ENCODE assay signal across 19 cellular contexts in the genomic region with DNA sequence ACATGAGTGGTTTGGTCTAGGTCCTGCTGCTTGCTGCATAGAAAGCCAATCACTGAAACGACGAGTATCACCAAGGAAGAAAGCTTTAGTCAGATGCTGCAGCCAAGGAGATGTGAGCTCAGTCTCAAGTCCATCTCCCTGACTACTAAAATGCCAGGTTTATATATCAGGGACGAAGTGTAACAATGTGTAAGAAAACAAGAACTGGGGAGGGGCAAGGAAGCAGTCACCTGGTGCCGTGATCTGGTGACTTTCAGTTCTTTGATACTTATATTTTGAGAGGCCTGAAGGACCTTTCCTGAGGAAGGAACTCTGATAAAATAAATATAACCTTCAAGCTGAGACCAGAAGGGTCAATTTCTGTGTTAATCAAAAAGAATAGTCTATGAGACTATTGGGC. TPM values are rescaled to one million over a fixed set of nuclear protein-coding genes. Genes with fewer than 3 reads are reported as not detected.
DNase-seq lines count a peak whose midpoint lies in the region; ATAC-seq and TF ChIP-seq lines count a peak whose summit lies in the region.
"Had no signal": no experiment of that assay in that cellular context is flagged by ENCODE, and none has a peak within 500 bp of the region (broad histone marks: within the 10 kb centered on the region; RNA-seq: fewer than 3 reads in every experiment).

No MANE protein-coding gene starts in this region.

- H3K9ac ChIP-seq in DND-41 (ENCODE audit: low read depth, low read length), result no peak overlapping the region
- H3K9ac ChIP-seq: BLaER1 treated with 17β-estradiol and CSF1 and Interleukin-3, amounts not matched to agents 10 nM and 100 nM had no signal

- peak overlapping the region; percentile 43 for H3K27ac ChIP-seq in DND-41 (ENCODE audit: low read length)
- H3K27ac ChIP-seq in naive thymus-derived CD4-positive, alpha-beta T cell (ENCODE audit: low read depth, low read length), result peak overlapping the region; percentile 51
- H3K27ac ChIP-seq: A549; BLaER1 treated with 17β-estradiol and CSF1 and Interleukin-3, amounts not matched to agents 10 nM and 100 nM; vagina had no signal

- no peak overlapping the region for H3K4me2 ChIP-seq in DND-41 (ENCODE audit: insufficient read depth, low read length)
- H3K4me2 ChIP-seq: A549 had no signal

- no peak for TF ChIP-seq CTCF in DND-41 (IDR thresholded peaks at IDR 0.05; ENCODE audit: borderline replicate concordance, extremely low read depth, low read length, poor library complexity, severe bottlenecking)

- H3K27ac Mint-ChIP-seq in activated CD4-positive, alpha-beta T cell treated with anti-CD3 and anti-CD28 coated beads, Interleukin-2, amount 10 ng/mL, durations not matched to agents 24 days and 14 days, result peak overlapping the region; percentile 23
- peak overlapping the region; percentile 30 for H3K27ac Mint-ChIP-seq in activated CD8-positive, alpha-beta T cell treated with anti-CD3 and anti-CD28 coated beads, Interleukin-2, amount 10 ng/mL, durations not matched to agents 7 days and 5 days
- peak overlapping the region in 8 of 9 donors; percentile 9 to 94 (median 89) for H3K27ac Mint-ChIP-seq in naive thymus-derived CD4-positive, alpha-beta T cell
- H3K27ac Mint-ChIP-seq: activated T-helper 1 cell treated with anti-CD3 and anti-CD28 coated beads, Interleukin-12 subunit alpha, Interleukin-12 subunit beta, Interleukin-2, Interleukin-4 antibody, amounts not matched to agents 30 ng/mL and 10 ng/mL and 1 ng/mL, durations not matched to agents 14 hours and 24 hours and 36 hours; mesothelial cell of epicardium had no signal

- POLR2A ChIA-PET in activated CD8-positive, alpha-beta T cell treated with anti-CD3 and anti-CD28 coated beads, Interleukin-2, amount 10 ng/mL, durations not matched to agents 7 days and 5 days (lab: Charles Lee), result interaction anchor here (0.5 to 0.7 kb wide), 2 partner anchors 8 to 55 kb away, joined by 3 to 9 read pairs; no protein-coding TSS in a partner anchor
- POLR2A ChIA-PET in naive thymus-derived CD4-positive, alpha-beta T cell (lab: Charles Lee), result interaction anchor here (1.1 to 2.8 kb wide), 4 partner anchors 12 to 49 kb away, joined by 3 to 18 read pairs (median 6); a partner anchor contains a TSS

- no peaks in the 10 kb centered on the region for H3K36me3 ChIP-seq in DND-41 (ENCODE audit: insufficient read depth, low read length)
- no peaks in the 10 kb centered on the region for H3K36me3 ChIP-seq in naive thymus-derived CD4-positive, alpha-beta T cell (ENCODE audit: control insufficient read depth in 2 of 3, insufficient read depth in 3 of 3, low read length in 3 of 3)
- H3K36me3 ChIP-seq: BLaER1 treated with 17β-estradiol and CSF1 and Interleukin-3, amounts not matched to agents 10 nM and 100 nM; vagina had no signal

- intact Hi-C loops in activated CD4-positive, alpha-beta T cell treated with anti-CD3 and anti-CD28 coated beads, Interleukin-2, amount 10 ng/mL, durations not matched to agents 24 days and 14 days (cut with micrococcal nuclease), result loop anchor here (10.0 kb wide), 1 partner anchor 750 kb away; no protein-coding TSS in a partner anchor
- intact Hi-C loops in naive thymus-derived CD4-positive, alpha-beta T cell (cut with micrococcal nuclease), result loop anchor here in 1 of 2 donors (1.0 to 2.0 kb wide), 3 partner anchors 19 to 49 kb away; a partner anchor contains a TSS

- no peaks in the 10 kb centered on the region for H3K79me2 ChIP-seq in DND-41 (ENCODE audit: insufficient read depth, low read length)

- H3K27me3 ChIP-seq in DND-41 (ENCODE audit: insufficient read depth, low read length, poor library complexity), result no peaks in the 10 kb centered on the region
- H3K27me3 ChIP-seq in naive thymus-derived CD4-positive, alpha-beta T cell (ENCODE audit: control insufficient read depth in 2 of 2, insufficient read depth in 2 of 2, low read length in 2 of 2), result no peaks in the 10 kb centered on the region
- H3K27me3 ChIP-seq: BLaER1 treated with 17β-estradiol and CSF1 and Interleukin-3, amounts not matched to agents 10 nM and 100 nM; vagina had no signal

- H4K20me1 ChIP-seq in DND-41 (ENCODE audit: insufficient read depth, low read length), result no peaks in the 10 kb centered on the region
- H4K20me1 ChIP-seq: BLaER1 treated with 17β-estradiol and CSF1 and Interleukin-3, amounts not matched to agents 10 nM and 100 nM had no signal

- no peaks in the 10 kb centered on the region for H3K9me3 ChIP-seq in DND-41 (ENCODE audit: insufficient read depth, low read length, severe bottlenecking)
- no peaks in the 10 kb centered on the region for H3K9me3 ChIP-seq in naive thymus-derived CD4-positive, alpha-beta T cell (ENCODE audit: control insufficient read depth in 2 of 3, low read length in 3 of 3)
- H3K9me3 ChIP-seq: A549, vagina had no signal

- H2AFZ ChIP-seq in DND-41 (ENCODE audit: low read depth, low read length), result peak overlapping the region; percentile 75

- H3K9me3 Mint-ChIP-seq in activated CD4-positive, alpha-beta T cell treated with anti-CD3 and anti-CD28 coated beads, Interleukin-2, amount 10 ng/mL, durations not matched to agents 24 days and 14 days, result no peaks in the 10 kb centered on the region
- no peaks in the 10 kb centered on the region for H3K9me3 Mint-ChIP-seq in activated CD8-positive, alpha-beta T cell treated with anti-CD3 and anti-CD28 coated beads, Interleukin-2, amount 10 ng/mL, durations not matched to agents 7 days and 5 days (ENCODE audit: insufficient read depth)
- H3K9me3 Mint-ChIP-seq in naive thymus-derived CD4-positive, alpha-beta T cell, result peaks cover 0 to 5% (median 0%) of the 10 kb centered on the region in 11 donors
- H3K9me3 Mint-ChIP-seq: activated T-helper 1 cell treated with anti-CD3 and anti-CD28 coated beads, Interleukin-12 subunit alpha, Interleukin-12 subunit beta, Interleukin-2, Interleukin-4 antibody, amounts not matched to agents 30 ng/mL and 10 ng/mL and 1 ng/mL, durations not matched to agents 14 hours and 24 hours and 36 hours; effector memory CD8-positive, alpha-beta T cell; mesothelial cell of epicardium had no signal

- H3K4me1 Mint-ChIP-seq in activated CD4-positive, alpha-beta T cell treated with anti-CD3 and anti-CD28 coated beads, Interleukin-2, amount 10 ng/mL, durations not matched to agents 24 days and 14 days, result peaks cover 8% of the 10 kb centered on the region
- peaks cover 15% of the 10 kb centered on the region for H3K4me1 Mint-ChIP-seq in activated CD8-positive, alpha-beta T cell treated with anti-CD3 and anti-CD28 coated beads, Interleukin-2, amount 10 ng/mL, durations not matched to agents 7 days and 5 days (ENCODE audit: low read depth)
- H3K4me1 Mint-ChIP-seq in naive thymus-derived CD4-positive, alpha-beta T cell, result peaks cover 10 to 24% (median 19%) of the 10 kb centered on the region in 7 donors
- H3K4me1 Mint-ChIP-seq: mesothelial cell of epicardium, neural crest cell had no signal

- no peak for ATAC-seq in DND-41 (ENCODE audit: insufficient read depth, low read depth)
- ATAC-seq in activated CD8-positive, alpha-beta T cell treated with anti-CD3 and anti-CD28 coated beads, Interleukin-2, amount 10 ng/mL, durations not matched to agents 7 days and 5 days, result no peak
- no peak for ATAC-seq in naive thymus-derived CD4-positive, alpha-beta T cell
- ATAC-seq in GM21528 (IDR thresholded peaks at IDR 0.05; ENCODE audit: low FRiP score, unreplicated experiment), result no peak
- no peak for ATAC-seq in HG03520 (IDR thresholded peaks at IDR 0.05; ENCODE audit: unreplicated experiment)
- ATAC-seq: A549 had no signal

- H3K36me3 Mint-ChIP-seq in activated CD4-positive, alpha-beta T cell treated with anti-CD3 and anti-CD28 coated beads, Interleukin-2, amount 10 ng/mL, durations not matched to agents 24 days and 14 days (ENCODE audit: low read depth), result no peaks in the 10 kb centered on the region
- no peaks in the 10 kb centered on the region for H3K36me3 Mint-ChIP-seq in activated CD8-positive, alpha-beta T cell treated with anti-CD3 and anti-CD28 coated beads, Interleukin-2, amount 10 ng/mL, durations not matched to agents 7 days and 5 days (ENCODE audit: low read depth)
- H3K36me3 Mint-ChIP-seq in naive thymus-derived CD4-positive, alpha-beta T cell, result peaks cover 0 to 3% (median 2%) of the 10 kb centered on the region in 5 donors
- H3K36me3 Mint-ChIP-seq: mesothelial cell of epicardium had no signal

- H3K4me1 ChIP-seq in DND-41 (ENCODE audit: insufficient read depth, low read length), result peaks cover 11% of the 10 kb centered on the region
- peaks cover 3 to 17% of the 10 kb centered on the region in 2 donors for H3K4me1 ChIP-seq in naive thymus-derived CD4-positive, alpha-beta T cell (ENCODE audit: control insufficient read depth in 2 of 2, insufficient read depth in 2 of 2, low read length in 2 of 2)
- H3K4me1 ChIP-seq: A549, vagina had no signal

- CTCF ChIA-PET in activated CD8-positive, alpha-beta T cell treated with anti-CD3 and anti-CD28 coated beads, Interleukin-2, amount 10 ng/mL, durations not matched to agents 7 days and 5 days (lab: Charles Lee), result interaction anchor here (1.2 kb wide), 1 partner anchor 48 kb away, joined by 4 read pairs; no protein-coding TSS in a partner anchor
- CTCF ChIA-PET in naive thymus-derived CD4-positive, alpha-beta T cell (lab: Charles Lee), result interaction anchor here (0.6 to 1.1 kb wide), 2 partner anchors 139 to 140 kb away, joined by 3 to 4 read pairs; no protein-coding TSS in a partner anchor

- DNase-seq in activated CD4-positive, alpha-beta T cell treated with anti-CD3 and anti-CD28 coated beads, Interleukin-2, amount 10 ng/mL, durations not matched to agents 24 days and 14 days, result no peak
- DNase-seq in activated CD4-positive, alpha-beta T cell treated with anti-CD3 and anti-CD28 coated beads for 4 hours, result no peak
- no peak for DNase-seq in DND-41
- no peak for DNase-seq in activated CD8-positive, alpha-beta T cell treated with anti-CD3 and anti-CD28 coated beads, Interleukin-2, amount 10 ng/mL, durations not matched to agents 7 days and 5 days
- DNase-seq in naive thymus-derived CD4-positive, alpha-beta T cell, result peak in 2 of 9 donors; percentile 1 to 14
- DNase-seq in cerebellar nuclear complex (lab: John Stamatoyannopoulos, UW), result no peak
- DNase-seq: anterior cingulate cortex; effector memory CD8-positive, alpha-beta T cell; NCI-H187 treated with DMSO at 0.1 percent for 48 hours; stimulated activated CD4-positive, alpha-beta T cell treated with anti-CD3 and anti-CD28 coated beads, Interleukin-12 subunit alpha, Interleukin-12 subunit beta, amount 100 ng/mL, for 4 hours; SW 1271 had no signal

- no peaks in the 10 kb centered on the region for H3K27me3 Mint-ChIP-seq in activated CD4-positive, alpha-beta T cell treated with anti-CD3 and anti-CD28 coated beads, Interleukin-2, amount 10 ng/mL, durations not matched to agents 24 days and 14 days
- H3K27me3 Mint-ChIP-seq in activated CD8-positive, alpha-beta T cell treated with anti-CD3 and anti-CD28 coated beads, Interleukin-2, amount 10 ng/mL, durations not matched to agents 7 days and 5 days (ENCODE audit: low read depth), result no peaks in the 10 kb centered on the region
- no peaks in the 10 kb centered on the region for H3K27me3 Mint-ChIP-seq in naive thymus-derived CD4-positive, alpha-beta T cell
- H3K27me3 Mint-ChIP-seq: effector memory CD8-positive, alpha-beta T cell had no signal

- H3K4me3 ChIP-seq in DND-41 (ENCODE audit: low read depth in 1 of 2, low read length in 2 of 2), result no peak overlapping the region
- H3K4me3 ChIP-seq in naive thymus-derived CD4-positive, alpha-beta T cell (ENCODE audit: low read length), result peak overlapping the region; percentile 1
- H3K4me3 ChIP-seq: A549; BLaER1 treated with 17β-estradiol and CSF1 and Interleukin-3, amounts not matched to agents 10 nM and 100 nM; vagina had no signal

- H3K4me3 Mint-ChIP-seq in activated CD4-positive, alpha-beta T cell treated with anti-CD3 and anti-CD28 coated beads, Interleukin-2, amount 10 ng/mL, durations not matched to agents 24 days and 14 days, result no peak overlapping the region
- no peak overlapping the region for H3K4me3 Mint-ChIP-seq in activated CD8-positive, alpha-beta T cell treated with anti-CD3 and anti-CD28 coated beads, Interleukin-2, amount 10 ng/mL, durations not matched to agents 7 days and 5 days
- peak overlapping the region; percentile 22 to 70 (median 51) for H3K4me3 Mint-ChIP-seq in naive thymus-derived CD4-positive, alpha-beta T cell
- H3K4me3 Mint-ChIP-seq: activated T-helper 1 cell treated with anti-CD3 and anti-CD28 coated beads, Interleukin-12 subunit alpha, Interleukin-12 subunit beta, Interleukin-2, Interleukin-4 antibody, amounts not matched to agents 30 ng/mL and 10 ng/mL and 1 ng/mL, durations not matched to agents 14 hours and 24 hours and 36 hours; effector memory CD8-positive, alpha-beta T cell; mesothelial cell of epicardium; neural crest cell had no signal

RNA-seq across cellular contexts. Expression of a gene that starts 19.6 kb away (rescaled TPM):
- 10.4 and 12.0 TPM in 2 replicates for total RNA-seq in activated CD4-positive, alpha-beta T cell treated with anti-CD3 and anti-CD28 coated beads, Interleukin-2, amount 10 ng/mL, durations not matched to agents 24 days and 14 days
- total RNA-seq in activated CD8-positive, alpha-beta T cell treated with anti-CD3 and anti-CD28 coated beads, Interleukin-2, amount 10 ng/mL, durations not matched to agents 7 days and 5 days, result 10 to 100 TPM; 10.3 to 14.0 TPM
- total RNA-seq in naive thymus-derived CD4-positive, alpha-beta T cell, result 10 to 100 TPM; 13.9 to 47.6 (median 24.9) TPM
- 10 to 100 TPM; 15.4 to 19.2 TPM for polyA plus RNA-seq in naive thymus-derived CD4-positive, alpha-beta T cell

RNA-seq across cellular contexts. Expression of a gene that starts 31.4 kb away (rescaled TPM):
- 3.6 and 3.7 TPM in 2 replicates for total RNA-seq in activated CD4-positive, alpha-beta T cell treated with anti-CD3 and anti-CD28 coated beads, Interleukin-2, amount 10 ng/mL, durations not matched to agents 24 days and 14 days
- total RNA-seq in activated CD8-positive, alpha-beta T cell treated with anti-CD3 and anti-CD28 coated beads, Interleukin-2, amount 10 ng/mL, durations not matched to agents 7 days and 5 days, result 1 to 10 TPM; 2.8 to 2.9 TPM
- total RNA-seq in naive thymus-derived CD4-positive, alpha-beta T cell, result 10 to 100 TPM in 1 of 5 experiments, 1 to 10 TPM in 4; 3.0 to 14.6 (median 5.8) TPM
- 1 to 10 TPM; 1.5 to 3.5 TPM for polyA plus RNA-seq in naive thymus-derived CD4-positive, alpha-beta T cell
- total RNA-seq: neural crest cell had no signal

RNA-seq across cellular contexts. Expression of a gene that starts 48.7 kb away (rescaled TPM):
- 83.9 and 86.6 TPM in 2 replicates for total RNA-seq in activated CD4-positive, alpha-beta T cell treated with anti-CD3 and anti-CD28 coated beads, Interleukin-2, amount 10 ng/mL, durations not matched to agents 24 days and 14 days
- total RNA-seq in activated CD8-positive, alpha-beta T cell treated with anti-CD3 and anti-CD28 coated beads, Interleukin-2, amount 10 ng/mL, durations not matched to agents 7 days and 5 days, result 10 to 100 TPM; 69.7 to 72.1 TPM
- total RNA-seq in naive thymus-derived CD4-positive, alpha-beta T cell, result 10 to 100 TPM; 18.4 to 56.1 (median 46.7) TPM
- 10 to 100 TPM; 57.3 to 63.4 TPM for polyA plus RNA-seq in naive thymus-derived CD4-positive, alpha-beta T cell

RNA-seq across cellular contexts. Expression of a gene that starts 48.9 kb away (rescaled TPM):
- 9.1 and 11.4 TPM in 2 replicates for total RNA-seq in activated CD4-positive, alpha-beta T cell treated with anti-CD3 and anti-CD28 coated beads, Interleukin-2, amount 10 ng/mL, durations not matched to agents 24 days and 14 days
- total RNA-seq in activated CD8-positive, alpha-beta T cell treated with anti-CD3 and anti-CD28 coated beads, Interleukin-2, amount 10 ng/mL, durations not matched to agents 7 days and 5 days, result 10 to 100 TPM; 17.5 to 18.6 TPM
- 10 to 100 TPM; 14.1 to 53.9 (median 40.4) TPM for total RNA-seq in naive thymus-derived CD4-positive, alpha-beta T cell
- 10 to 100 TPM; 28.6 to 30.5 TPM for polyA plus RNA-seq in naive thymus-derived CD4-positive, alpha-beta T cell

Comparison
In these comparisons a context has a peak if more than half of its experiments do, and no peak if none do; other contexts are left out.
1. H3K27ac Mint-ChIP-seq: peak in every context shown above with its lines; median percentile 89 in naive thymus-derived CD4-positive, alpha-beta T cell; 30 in activated CD8-positive, alpha-beta T cell treated with anti-CD3 and anti-CD28 coated beads, Interleukin-2, amount 10 ng/mL, durations not matched to agents 7 days and 5 days; 23 in activated CD4-positive, alpha-beta T cell treated with anti-CD3 and anti-CD28 coated beads, Interleukin-2, amount 10 ng/mL, durations not matched to agents 24 days and 14 days.
2. H3K4me3 Mint-ChIP-seq: peak in naive thymus-derived CD4-positive, alpha-beta T cell (10 of 10); none in activated CD4-positive, alpha-beta T cell treated with anti-CD3 and anti-CD28 coated beads, Interleukin-2, amount 10 ng/mL, durations not matched to agents 24 days and 14 days (single experiment) and activated CD8-positive, alpha-beta T cell treated with anti-CD3 and anti-CD28 coated beads, Interleukin-2, amount 10 ng/mL, durations not matched to agents 7 days and 5 days (single experiment).